Comparison of ENCODE assay signal across 8 cellular contexts in genomic region chrX:153507484-153508178, GRCh38. TPM values are rescaled to one million over a fixed set of nuclear protein-coding genes. Genes with fewer than 3 reads are reported as not detected.
DNase-seq lines count a peak whose midpoint lies in the region; ATAC-seq and TF ChIP-seq lines count a peak whose summit lies in the region.

No MANE protein-coding gene starts in this region.

- DNase-seq in Ammon's horn (ENCODE audit: low spot score) (peak; percentile 86), NCI-H460 (ENCODE audit: extremely low read depth, low read depth) (peak; percentile 72), colonic mucosa (peak; percentile 80)
- DNase-seq in activated CD4-positive, alpha-beta T cell treated with anti-CD3 and anti-CD28 coated beads, Interleukin-2, amount 10 ng/mL, durations not matched to agents 7 days and 5 days: peak; percentile 82
- peak; percentile 63 to 72 (median 66) for DNase-seq in stimulated activated CD4-positive, alpha-beta T cell treated with anti-CD3 and anti-CD28 coated beads, TNF-alpha, amount 100 ng/mL, for 4 hours (ENCODE audit: low read depth in 3 of 3)

- 16% methylated on average over 19 of the region's 19 CpGs for WGBS in liver

- H3K4me3 ChIP-seq in colonic mucosa: no peak overlapping the region
- no peak overlapping the region for H3K4me3 ChIP-seq in liver (ENCODE audit: low read depth in 1 of 3, low read length in 3 of 3)

- ATAC-seq in GM18873 (IDR thresholded peaks at IDR 0.05; ENCODE audit: low FRiP score, unreplicated experiment) (peak; percentile 60), HG03135 (IDR thresholded peaks at IDR 0.05; ENCODE audit: unreplicated experiment) (peak; percentile 94)

- no peak overlapping the region for H3K27ac ChIP-seq in colonic mucosa
- no peak overlapping the region for H3K27ac ChIP-seq in liver (ENCODE audit: low read depth in 1 of 2, low read length in 2 of 2)

- no peaks in the 10 kb centered on the region for H3K4me1 ChIP-seq in colonic mucosa
- peaks cover 0 to 4% (median 0%) of the 10 kb centered on the region in 4 donors for H3K4me1 ChIP-seq in liver (ENCODE audit: control insufficient read depth in 4 of 4, insufficient read depth in 4 of 4, low read length in 3 of 4)

- POLR2A ChIA-PET in activated CD4-positive, alpha-beta T cell treated with anti-CD3 and anti-CD28 coated beads, Interleukin-2, amount 10 ng/mL, durations not matched to agents 7 days and 5 days (lab: Charles Lee): no interaction called here

- no peaks in the 10 kb centered on the region for H3K9me3 Mint-ChIP-seq in activated CD4-positive, alpha-beta T cell treated with anti-CD3 and anti-CD28 coated beads, Interleukin-2, amount 10 ng/mL, durations not matched to agents 7 days and 5 days

- CTCF ChIA-PET in activated CD4-positive, alpha-beta T cell treated with anti-CD3 and anti-CD28 coated beads, Interleukin-2, amount 10 ng/mL, durations not matched to agents 7 days and 5 days (lab: Charles Lee): interaction anchor here (0.7 to 3.6 kb wide), 11 partner anchors 8 to 566 kb away, joined by 3 to 30 read pairs (median 4); partner anchors contain the start of gene HAUS7

- peak; percentile 82 to 92 for TF ChIP-seq RAD21 in liver (IDR thresholded peaks at IDR 0.05)

- H3K9me3 ChIP-seq in colonic mucosa (no peaks in the 10 kb centered on the region), liver (ENCODE audit: control insufficient read depth in 4 of 4, low read length in 3 of 4) (no peaks in the 10 kb centered on the region)

- intact Hi-C loops in colonic mucosa (cut with DNase I): loop anchor here (5.0 kb wide), 2 partner anchors 475 to 560 kb away; no protein-coding TSS in a partner anchor

- peak overlapping the region; percentile 13 for H3K27ac Mint-ChIP-seq in activated CD4-positive, alpha-beta T cell treated with anti-CD3 and anti-CD28 coated beads, Interleukin-2, amount 10 ng/mL, durations not matched to agents 7 days and 5 days

- H3K4me1 Mint-ChIP-seq in activated CD4-positive, alpha-beta T cell treated with anti-CD3 and anti-CD28 coated beads, Interleukin-2, amount 10 ng/mL, durations not matched to agents 7 days and 5 days: peaks cover 2% of the 10 kb centered on the region

- H3K27me3 ChIP-seq in colonic mucosa (no peaks in the 10 kb centered on the region), liver (ENCODE audit: control insufficient read depth in 4 of 4, insufficient read depth in 4 of 4, low read length in 3 of 4) (no peaks in the 10 kb centered on the region)

- no peak overlapping the region for H3K4me3 Mint-ChIP-seq in activated CD4-positive, alpha-beta T cell treated with anti-CD3 and anti-CD28 coated beads, Interleukin-2, amount 10 ng/mL, durations not matched to agents 7 days and 5 days

- H3K27me3 Mint-ChIP-seq in activated CD4-positive, alpha-beta T cell treated with anti-CD3 and anti-CD28 coated beads, Interleukin-2, amount 10 ng/mL, durations not matched to agents 7 days and 5 days: no peaks in the 10 kb centered on the region

- TF ChIP-seq CTCF in colonic mucosa (IDR thresholded peaks at IDR 0.05) (peak; percentile 80), liver (IDR thresholded peaks at IDR 0.05; ENCODE audit: low read depth, low read length, missing input control) (peak; percentile 80)

- H3K36me3 Mint-ChIP-seq in activated CD4-positive, alpha-beta T cell treated with anti-CD3 and anti-CD28 coated beads, Interleukin-2, amount 10 ng/mL, durations not matched to agents 7 days and 5 days (ENCODE audit: low read depth): no peaks in the 10 kb centered on the region

- no peak overlapping the region for H3K9ac ChIP-seq in colonic mucosa (ENCODE audit: low read depth in 2 of 2, low read length in 2 of 2)
- H3K9ac ChIP-seq in liver (ENCODE audit: low read depth in 1 of 2, low read length in 2 of 2): no peak overlapping the region

- H3K36me3 ChIP-seq in colonic mucosa: no peaks in the 10 kb centered on the region
- H3K36me3 ChIP-seq in liver (ENCODE audit: control insufficient read depth in 4 of 4, insufficient read depth in 3 of 4, low read depth in 1 of 4, low read length in 3 of 4): no peaks in the 10 kb centered on the region

TF ChIP-seq in liver, 16 proteins besides CTCF, POLR2A, EP300 and RAD21:
- TF ChIP-seq ZBTB33 (IDR thresholded peaks at IDR 0.05): no peak
- no peak for TF ChIP-seq NR2F2 (IDR thresholded peaks at IDR 0.05)
- no peak for TF ChIP-seq HNF4A (conservative IDR thresholded peaks at IDR 0.05)
- TF ChIP-seq EGR1 (IDR thresholded peaks at IDR 0.05; ENCODE audit: low read depth in 2 of 2): no peak
- no peak for TF ChIP-seq FOXA1 (IDR thresholded peaks at IDR 0.05)
- no peak for TF ChIP-seq RXRA (IDR thresholded peaks at IDR 0.05)
- TF ChIP-seq HNF4G (IDR thresholded peaks at IDR 0.05): no peak
- TF ChIP-seq JUND (IDR thresholded peaks at IDR 0.05): no peak
- TF ChIP-seq FOXA2 (IDR thresholded peaks at IDR 0.05): no peak
- TF ChIP-seq YY1 (IDR thresholded peaks at IDR 0.05): no peak
- TF ChIP-seq TAF1 (conservative IDR thresholded peaks at IDR 0.05): no peak
- no peak for TF ChIP-seq MAX (IDR thresholded peaks at IDR 0.05)
TF ChIP-seq in liver: peak in this region for 0.

RNA-seq across cellular contexts. Expression of gene ATP2B3, which starts 9.8 kb away (rescaled TPM):
- not detected in 2 replicates for total RNA-seq in NCI-H460 (2014; rRNA removed; shearing (Covaris generic))
- polyA plus RNA-seq in NCI-H460 (2014; cell fraction: nucleus; rRNA removed): 0.07 and 0.18 TPM in 2 replicates
- under 1 TPM in 1 of 2 experiments, not detected in 1; 0.05 TPM for total RNA-seq in activated CD4-positive, alpha-beta T cell treated with anti-CD3 and anti-CD28 coated beads, Interleukin-2, amount 10 ng/mL, durations not matched to agents 7 days and 5 days
- under 1 TPM in 1 of 2 donors, not detected in 1; 0.24 TPM for total RNA-seq in colonic mucosa
- not detected for total RNA-seq in liver
- not detected for polyA plus RNA-seq in liver

RNA-seq across cellular contexts. Expression of gene BGN, which starts 12.9 kb away (rescaled TPM):
- 2.0 and 2.3 TPM in 2 replicates for total RNA-seq in NCI-H460 (2014; rRNA removed; shearing (Covaris generic))
- polyA plus RNA-seq in NCI-H460 (2014; cell fraction: nucleus; rRNA removed): 0.07 and 3.6 TPM in 2 replicates
- total RNA-seq in activated CD4-positive, alpha-beta T cell treated with anti-CD3 and anti-CD28 coated beads, Interleukin-2, amount 10 ng/mL, durations not matched to agents 7 days and 5 days: not detected
- total RNA-seq in colonic mucosa (10 to 100 TPM in 1 of 2 donors, 1 to 10 TPM in 1; 6.0 to 11.4 TPM), liver (10 to 100 TPM; 11.7 to 30.7 TPM)
- 100 to 1,000 TPM in 1 of 2 donors, 10 to 100 TPM in 1; 58.8 to 131 TPM for polyA plus RNA-seq in liver

RNA-seq across cellular contexts. Expression of gene HAUS7, which starts 37.3 kb away (rescaled TPM):
- total RNA-seq in NCI-H460 (2014; rRNA removed; shearing (Covaris generic)): 25.9 and 27.3 TPM in 2 replicates
- polyA plus RNA-seq in NCI-H460 (2014; cell fraction: nucleus; rRNA removed): 101 and 106 TPM in 2 replicates
- total RNA-seq in activated CD4-positive, alpha-beta T cell treated with anti-CD3 and anti-CD28 coated beads, Interleukin-2, amount 10 ng/mL, durations not matched to agents 7 days and 5 days: 10 to 100 TPM; 37.6 to 45.9 TPM
- total RNA-seq in colonic mucosa: 10 to 100 TPM; 18.9 to 47.8 TPM
- total RNA-seq in liver: 1 to 10 TPM; 7.0 to 7.2 TPM
- 1 to 10 TPM; 8.4 to 8.9 TPM for polyA plus RNA-seq in liver
